In genomic region chr11:27158763-27159679, GRCh38 we compare ENCODE assay signal across 8 cellular contexts.
DNase-seq lines count a peak whose midpoint lies in the region; ATAC-seq, FAIRE-seq and TF ChIP-seq lines count a peak whose summit lies in the region.

No MANE protein-coding gene starts in this region.

- no peaks in the 10 kb centered on the region for H3K36me3 ChIP-seq in OCI-LY3 (replicated peaks; ENCODE audit: low read depth, low read length)

- TF ChIP-seq CTCF in OCI-LY3 (IDR thresholded peaks at IDR 0.05; ENCODE audit: low read depth, low read length) = peak; percentile 73
- peak; percentile 85 for TF ChIP-seq CTCF in choroid plexus epithelial cell (conservative IDR thresholded peaks at IDR 0.05; ENCODE audit: low read depth, low read length)

- H3K4me3 Mint-ChIP-seq in activated T-helper 2 cell treated with anti-CD3 and anti-CD28 coated beads, Interferon-gamma antibody, Interleukin-2, Interleukin-4, amounts not matched to agents 10 μg/mL and 5 μg/mL and 100 μg/mL, durations not matched to agents 14 hours and 24 hours and 36 hours (ENCODE audit: low read depth) = no peak overlapping the region

- no peaks in the 10 kb centered on the region for H3K79me2 ChIP-seq in OCI-LY3 (ENCODE audit: low read length)

- no peak overlapping the region for H3K9ac ChIP-seq in OCI-LY3 (ENCODE audit: low read length)

- no peaks in the 10 kb centered on the region for H3K9me3 ChIP-seq in OCI-LY3 (ENCODE audit: insufficient read depth, low read length)

- no peaks in the 10 kb centered on the region for H3K4me1 ChIP-seq in OCI-LY3 (ENCODE audit: low read length)

- ATAC-seq in GM19372 (IDR thresholded peaks at IDR 0.05; ENCODE audit: low read depth, unreplicated experiment) = peak; percentile 66
- ATAC-seq in left lobe of liver = peak; percentile 99

- H2AFZ ChIP-seq in OCI-LY3 (ENCODE audit: low read depth, low read length) = no peak overlapping the region

- no peaks in the 10 kb centered on the region for H3K4me1 Mint-ChIP-seq in activated T-helper 2 cell treated with anti-CD3 and anti-CD28 coated beads, Interferon-gamma antibody, Interleukin-2, Interleukin-4, amounts not matched to agents 10 μg/mL and 5 μg/mL and 100 μg/mL, durations not matched to agents 14 hours and 24 hours and 36 hours (ENCODE audit: low read depth)

- FAIRE-seq in urothelium cell line (lab: Jason Lieb, UNC) = no peak

- peak; percentile 10 for DNase-seq in DMS 273 treated with DMSO at 0.1 percent for 48 hours (lab: John Stamatoyannopoulos, UW)
- DNase-seq in HuH-7 (ENCODE audit: low spot score) = peak; percentile 96
- DNase-seq in choroid plexus epithelial cell (ENCODE audit: low read depth) = peak; percentile 90
- peak; percentile 50 for DNase-seq in left lobe of liver (ENCODE audit: low spot score)
- peak; percentile 79 for DNase-seq in urothelium cell line (ENCODE audit: low spot score)
- no peak for DNase-seq in activated T-helper 2 cell treated with anti-CD3 and anti-CD28 coated beads, Interferon-gamma antibody, Interleukin-2, Interleukin-4, amounts not matched to agents 10 μg/mL and 5 μg/mL and 100 μg/mL, durations not matched to agents 14 hours and 24 hours and 36 hours (ENCODE audit: low spot score)

- no peaks in the 10 kb centered on the region for H3K27me3 ChIP-seq in OCI-LY3 (ENCODE audit: low read depth, low read length)

- H3K4me3 ChIP-seq in OCI-LY3 (ENCODE audit: low read length) (0 out of 2 replicates have a peak overlapping the region, but pooled peaks have one; percentile 27), choroid plexus epithelial cell (ENCODE audit: low read depth, low read length) (no peak overlapping the region)

- H3K27me3 Mint-ChIP-seq in activated T-helper 2 cell treated with anti-CD3 and anti-CD28 coated beads, Interferon-gamma antibody, Interleukin-2, Interleukin-4, amounts not matched to agents 10 μg/mL and 5 μg/mL and 100 μg/mL, durations not matched to agents 14 hours and 24 hours and 36 hours (ENCODE audit: low read depth) = no peaks in the 10 kb centered on the region

- no peaks in the 10 kb centered on the region for H4K20me1 ChIP-seq in OCI-LY3 (ENCODE audit: insufficient read depth, low read length)

- intact Hi-C loops in activated T-helper 2 cell treated with anti-CD3 and anti-CD28 coated beads, Interferon-gamma antibody, Interleukin-2, Interleukin-4, amounts not matched to agents 10 μg/mL and 5 μg/mL and 100 μg/mL, durations not matched to agents 14 hours and 24 hours and 36 hours (cut with micrococcal nuclease) = loop anchor here (2.0 to 10.0 kb wide), 2 partner anchors 404 to 874 kb away; no protein-coding TSS in a partner anchor

- no peaks in the 10 kb centered on the region for H3K36me3 Mint-ChIP-seq in activated T-helper 2 cell treated with anti-CD3 and anti-CD28 coated beads, Interferon-gamma antibody, Interleukin-2, Interleukin-4, amounts not matched to agents 10 μg/mL and 5 μg/mL and 100 μg/mL, durations not matched to agents 14 hours and 24 hours and 36 hours (ENCODE audit: low read depth)

- no peaks in the 10 kb centered on the region for H3K9me3 Mint-ChIP-seq in activated T-helper 2 cell treated with anti-CD3 and anti-CD28 coated beads, Interferon-gamma antibody, Interleukin-2, Interleukin-4, amounts not matched to agents 10 μg/mL and 5 μg/mL and 100 μg/mL, durations not matched to agents 14 hours and 24 hours and 36 hours

- peak overlapping the region; percentile 40 for H3K4me2 ChIP-seq in OCI-LY3 (ENCODE audit: low read length)

- no peak overlapping the region for H3K27ac Mint-ChIP-seq in activated T-helper 2 cell treated with anti-CD3 and anti-CD28 coated beads, Interferon-gamma antibody, Interleukin-2, Interleukin-4, amounts not matched to agents 10 μg/mL and 5 μg/mL and 100 μg/mL, durations not matched to agents 14 hours and 24 hours and 36 hours

- no peak overlapping the region for H3K27ac ChIP-seq in OCI-LY3 (ENCODE audit: low read length)
